23 cellular contexts compared by ENCODE assay signal in genomic region chr18:23450022-23450421, GRCh38. TPM values are rescaled to one million over a fixed set of nuclear protein-coding genes. Genes with fewer than 3 reads are reported as not detected.
DNase-seq lines count a peak whose midpoint lies in the region; ATAC-seq and TF ChIP-seq lines count a peak whose summit lies in the region.
"Had no signal": no experiment of that assay in that cellular context is flagged by ENCODE, and none has a peak within 500 bp of the region (broad histone marks: within the 10 kb centered on the region; RNA-seq: fewer than 3 reads in every experiment).

No MANE protein-coding gene starts in this region.

- no peak for ATAC-seq in T-helper 17 cell
- ATAC-seq: GM12878, Panc1 had no signal

- no peak overlapping the region for H3K27ac ChIP-seq in mesendoderm (ENCODE audit: low read depth, low read length)
- H3K27ac ChIP-seq in endodermal cell (ENCODE audit: low read depth, low read length), result no peak overlapping the region
- H3K27ac ChIP-seq in suprapubic skin, result no peak overlapping the region
- H3K27ac ChIP-seq: BLaER1 had no signal

- H2AK5ac ChIP-seq in mesendoderm (ENCODE audit: low read length), result no peak overlapping the region

- H3K4me2 ChIP-seq in mesendoderm (ENCODE audit: low read length), result no peak overlapping the region
- H3K4me2 ChIP-seq: BLaER1 had no signal

- H3K9me3 Mint-ChIP-seq in endodermal cell, result no peaks in the 10 kb centered on the region
- H3K9me3 Mint-ChIP-seq: CD4-positive, alpha-beta T cell; HFFc6 had no signal

- no peaks in the 10 kb centered on the region for H3K9me3 ChIP-seq in T-helper 17 cell (ENCODE audit: control insufficient read depth, low read length, poor library complexity, severe bottlenecking)
- H3K9me3 ChIP-seq in endodermal cell (ENCODE audit: control insufficient read depth, low read length), result no peaks in the 10 kb centered on the region
- H3K9me3 ChIP-seq in suprapubic skin, result no peaks in the 10 kb centered on the region
- H3K9me3 ChIP-seq: BLaER1 had no signal

- H3K56ac ChIP-seq in mesendoderm (ENCODE audit: low read length), result no peak overlapping the region

- no peaks in the 10 kb centered on the region for H3K27me3 Mint-ChIP-seq in T-helper 17 cell
- peaks cover 5% of the 10 kb centered on the region for H3K27me3 Mint-ChIP-seq in endodermal cell (ENCODE audit: insufficient read depth)
- H3K27me3 Mint-ChIP-seq: CD4-positive, alpha-beta T cell had no signal

- H3K36me3 ChIP-seq in H7 (replicated peaks; ENCODE audit: control insufficient read depth, insufficient read depth, low read length) (no peaks in the 10 kb centered on the region), mesendoderm (ENCODE audit: control insufficient read depth, insufficient read depth, low read length) (no peaks in the 10 kb centered on the region), endodermal cell (ENCODE audit: control insufficient read depth, insufficient read depth, low read length) (no peaks in the 10 kb centered on the region), suprapubic skin (no peaks in the 10 kb centered on the region)

- no peak for TF ChIP-seq POLR2A in suprapubic skin (IDR thresholded peaks at IDR 0.05)

- H3K27ac Mint-ChIP-seq in T-helper 17 cell (no peak overlapping the region), endodermal cell (no peak overlapping the region)
- H3K27ac Mint-ChIP-seq: CD4-positive, alpha-beta T cell; HFFc6 had no signal

- 100% methylated on average over 1 of the region's 4 CpGs for WGBS in mesendoderm (ENCODE audit: extremely low coverage, insufficient coverage, low lambda C conversion rate)
- 91% methylated on average over 4 of the region's 4 CpGs; no CpG with 5 or more reads in 1 of the 2 experiments for WGBS in endodermal cell (ENCODE audit: insufficient coverage in 1 of 2, insufficient read length in 1 of 2), 2 experiments
- 88% methylated on average over 4 of the region's 4 CpGs for WGBS in suprapubic skin

- no peak overlapping the region for H4K5ac ChIP-seq in mesendoderm (ENCODE audit: low read length)

- H3K27me3 ChIP-seq in H7 (ENCODE audit: control insufficient read depth, insufficient read depth, low read length) (no peaks in the 10 kb centered on the region), mesendoderm (ENCODE audit: insufficient read depth, low read length, poor library complexity) (no peaks in the 10 kb centered on the region), endodermal cell (ENCODE audit: control insufficient read depth, insufficient read depth, low read length, poor library complexity, severe bottlenecking) (no peaks in the 10 kb centered on the region), suprapubic skin (no peaks in the 10 kb centered on the region)
- H3K27me3 ChIP-seq: BLaER1 had no signal

- no peak overlapping the region for H4K8ac ChIP-seq in mesendoderm (ENCODE audit: low read depth, low read length)

- H3K4me1 ChIP-seq in mesendoderm (ENCODE audit: control insufficient read depth, low read depth, low read length) (no peaks in the 10 kb centered on the region), endodermal cell (ENCODE audit: control insufficient read depth, insufficient read depth, low read length) (peaks cover 4% of the 10 kb centered on the region), suprapubic skin (peaks cover 21% of the 10 kb centered on the region)

- no peak overlapping the region for H2BK120ac ChIP-seq in mesendoderm (ENCODE audit: low read depth, low read length)

- H3K4me1 Mint-ChIP-seq in T-helper 17 cell, result peaks cover 17% of the 10 kb centered on the region
- H3K4me1 Mint-ChIP-seq in endodermal cell, result peaks cover 16% of the 10 kb centered on the region

- no peak overlapping the region for H2BK5ac ChIP-seq in mesendoderm (ENCODE audit: low read length)

- H3K79me2 ChIP-seq in mesendoderm (ENCODE audit: control insufficient read depth, insufficient read depth, low read length), result peaks cover 12% of the 10 kb centered on the region

- H3K4me3 Mint-ChIP-seq in T-helper 17 cell (peak overlapping the region; percentile 19), endodermal cell (no peak overlapping the region)
- H3K4me3 Mint-ChIP-seq: CD4-positive, alpha-beta T cell; HFFc6 had no signal

- H3K9ac ChIP-seq in mesendoderm (ENCODE audit: low read length) (no peak overlapping the region), endodermal cell (ENCODE audit: extremely low read depth, low read length, poor library complexity, severe bottlenecking) (no peak overlapping the region)
- H3K9ac ChIP-seq: BLaER1 had no signal

- H3K23ac ChIP-seq in mesendoderm (ENCODE audit: low read length), result no peak overlapping the region

- peaks cover 6% of the 10 kb centered on the region for H3K36me3 Mint-ChIP-seq in T-helper 17 cell (ENCODE audit: low read depth)
- peaks cover 2% of the 10 kb centered on the region for H3K36me3 Mint-ChIP-seq in endodermal cell (ENCODE audit: low read depth)

- H3K4me3 ChIP-seq in H7 (ENCODE audit: insufficient read depth, low read depth, low read length) (no peak overlapping the region), mesendoderm (ENCODE audit: low read length) (no peak overlapping the region), endodermal cell (ENCODE audit: low read length) (no peak overlapping the region), suprapubic skin (no peak overlapping the region)
- H3K4me3 ChIP-seq: BLaER1, GM12878 had no signal

- no peak for TF ChIP-seq EP300 in suprapubic skin (IDR thresholded peaks at IDR 0.05)

- H3K4ac ChIP-seq in mesendoderm (ENCODE audit: low read depth, low read length), result no peak overlapping the region

- peaks cover 9% of the 10 kb centered on the region for H3K79me1 ChIP-seq in mesendoderm (ENCODE audit: low read length)

- no peak overlapping the region for H2BK15ac ChIP-seq in mesendoderm (replicated peaks; ENCODE audit: low read depth)

- no peak overlapping the region for H3K18ac ChIP-seq in mesendoderm (ENCODE audit: low read length)

- DNase-seq in H7 (peak; percentile 51), NCI-H226 (peak; percentile 9), T-helper 17 cell (no peak), mesendoderm (peak; percentile 18), endodermal cell (no peak), mucosa of gallbladder (ENCODE audit: low spot score) (no peak), suprapubic skin (ENCODE audit: low spot score in 2 of 2) (no peak)
- DNase-seq: CD4-positive, alpha-beta T cell; COR-L47; DMS 273 treated with DMSO at 0.1 percent for 48 hours; DND-41; HFFc6; MM.1S; NCI-H1092; NCI-H1436; NCI-H187 treated with DMSO at 0.1 percent for 48 hours; NCI-H510A; NCI-H82; SIG-M5; SW 1271 had no signal

- TF ChIP-seq CTCF in endodermal cell (conservative IDR thresholded peaks at IDR 0.05) (no peak), suprapubic skin (IDR thresholded peaks at IDR 0.05) (no peak)

RNA-seq across cellular contexts. Expression of gene RIOK3, which starts 3.1 kb away (rescaled TPM):
- 23.1 and 44.6 TPM in 2 replicates for total RNA-seq in H7 (2014; rRNA removed; shearing (Covaris generic))
- total RNA-seq in T-helper 17 cell (100 to 1,000 TPM; 103 to 142 TPM), endodermal cell (10 to 100 TPM; 31.2 to 45.0 TPM), mucosa of gallbladder (68.9 TPM), suprapubic skin (100 to 1,000 TPM in 2 of 4 donors, 10 to 100 TPM in 2; 85.4 to 219 (median 97.0) TPM)
- 22.6 TPM for polyA plus RNA-seq in mesendoderm (2013, experiment 1 of 2)
- 22.6 TPM for polyA plus RNA-seq in mesendoderm (2013, experiment 2 of 2)
- polyA plus RNA-seq in endodermal cell (2013, experiment 1 of 2), result 51.2 TPM
- 49.9 TPM for polyA plus RNA-seq in endodermal cell (2013, experiment 2 of 2)

RNA-seq across cellular contexts. Expression of gene RMC1, which starts 53.3 kb away (rescaled TPM):
- total RNA-seq in H7 (2014; rRNA removed; shearing (Covaris generic)), result 13.0 and 15.1 TPM in 2 replicates
- total RNA-seq in T-helper 17 cell (10 to 100 TPM; 64.0 to 72.2 TPM), endodermal cell (10 to 100 TPM; 18.3 to 19.1 TPM), mucosa of gallbladder (27.0 TPM), suprapubic skin (10 to 100 TPM; 18.7 to 26.4 (median 23.0) TPM)
- 15.7 TPM for polyA plus RNA-seq in mesendoderm (2013, experiment 1 of 2)
- 16.1 TPM for polyA plus RNA-seq in mesendoderm (2013, experiment 2 of 2)
- 21.9 TPM for polyA plus RNA-seq in endodermal cell (2013, experiment 1 of 2)
- 21.4 TPM for polyA plus RNA-seq in endodermal cell (2013, experiment 2 of 2)

Comparison
In these comparisons a context has a peak if more than half of its experiments do, and no peak if none do; other contexts are left out.
1. DNase-seq: peak in H7 (single experiment), NCI-H226 (single experiment) and mesendoderm (single experiment); none in T-helper 17 cell (0 of 3), endodermal cell (single experiment), mucosa of gallbladder (single experiment) and suprapubic skin (0 of 2).